In genomic region chr17:47847341-47848197, GRCh38 we compare ENCODE assay signal across 1 cellular context.
TF ChIP-seq lines count a peak whose summit lies in the region.

No MANE protein-coding gene starts in this region.

TF ChIP-seq in GM12878, 131 proteins besides CTCF, POLR2A, EP300 and RAD21:
- TF ChIP-seq ZNF217 (IDR thresholded peaks at IDR 0.05), result no peak
- no peak for TF ChIP-seq ATF3 (IDR thresholded peaks at IDR 0.05; ENCODE audit: borderline replicate concordance, extremely low read depth, low read depth, low read length)
- TF ChIP-seq POU2F2 (IDR thresholded peaks at IDR 0.05; ENCODE audit: borderline replicate concordance, low read depth, low read length), result no peak
- no peak for TF ChIP-seq MTA2 (IDR thresholded peaks at IDR 0.05; ENCODE audit: low read depth)
- no peak for TF ChIP-seq IRF5 (IDR thresholded peaks at IDR 0.05; ENCODE audit: borderline replicate concordance)
- TF ChIP-seq GABPA (IDR thresholded peaks at IDR 0.05; ENCODE audit: low read depth), result no peak
- no peak for TF ChIP-seq RELA (IDR thresholded peaks at IDR 0.05; ENCODE audit: borderline replicate concordance, partially characterized antibody)
- TF ChIP-seq SIX5 (IDR thresholded peaks at IDR 0.05; ENCODE audit: low read depth, low read length, severe bottlenecking), result no peak
- no peak for TF ChIP-seq ELK1 (IDR thresholded peaks at IDR 0.05; ENCODE audit: low read depth, low read length)
- TF ChIP-seq USF1 (IDR thresholded peaks at IDR 0.05; ENCODE audit: borderline replicate concordance, extremely low read length, insufficient read depth, low read depth, low read length), result no peak
- TF ChIP-seq IKZF2 (IDR thresholded peaks at IDR 0.05), result no peak
- no peak for TF ChIP-seq RFX5 (IDR thresholded peaks at IDR 0.05; ENCODE audit: low read depth, low read length)
- TF ChIP-seq CREM (IDR thresholded peaks at IDR 0.05; ENCODE audit: low read depth), result no peak
- TF ChIP-seq ASH2L (IDR thresholded peaks at IDR 0.05; ENCODE audit: borderline replicate concordance, low read depth), result no peak
- no peak for TF ChIP-seq ZBTB40 (IDR thresholded peaks at IDR 0.05; ENCODE audit: borderline replicate concordance)
- TF ChIP-seq SIN3A (IDR thresholded peaks at IDR 0.05; ENCODE audit: low read depth, low read length), result no peak
- no peak for TF ChIP-seq JUNB (IDR thresholded peaks at IDR 0.05)
- no peak for TF ChIP-seq CREB1 (IDR thresholded peaks at IDR 0.05; ENCODE audit: low read depth)
- TF ChIP-seq ESRRA (IDR thresholded peaks at IDR 0.05; ENCODE audit: low read length), result no peak
- no peak for TF ChIP-seq ZBTB11 (CRISPR knock-in tag; IDR thresholded peaks at IDR 0.05)
